In the genomic region with DNA sequence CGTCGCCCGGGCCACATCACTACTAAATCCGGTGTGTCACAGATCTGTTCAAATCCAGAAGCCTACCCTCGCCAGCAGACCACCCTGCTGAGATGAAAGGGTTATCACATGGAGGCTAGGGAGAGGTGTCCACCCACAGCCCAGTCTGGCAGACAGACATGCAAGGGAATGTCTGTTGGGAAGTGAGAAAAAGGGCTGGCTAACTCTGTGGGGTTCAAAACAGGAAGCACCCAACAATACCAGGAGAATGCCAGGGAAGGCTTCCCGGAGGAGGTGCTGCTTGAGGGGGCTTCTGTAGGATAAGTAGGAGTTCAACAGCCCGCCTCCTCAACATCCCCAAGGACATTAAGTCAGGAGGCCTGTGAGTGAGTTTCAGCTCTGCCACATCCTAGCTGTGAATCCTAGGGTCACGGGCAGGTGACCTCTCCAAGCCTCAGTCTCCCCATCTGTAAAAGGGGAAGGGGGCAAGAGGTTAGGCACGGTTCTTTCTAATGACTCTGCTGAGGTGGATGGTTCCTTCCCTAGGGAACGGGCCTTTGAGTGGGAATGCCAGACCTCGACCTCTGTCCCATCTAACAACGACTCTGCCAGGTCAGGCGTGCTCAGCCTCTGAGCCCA, we compare ENCODE assay signal across 8 cellular contexts. TPM values are rescaled to one million over a fixed set of nuclear protein-coding genes. Genes with fewer than 3 reads are reported as not detected.
DNase-seq lines count a peak whose midpoint lies in the region; ATAC-seq and TF ChIP-seq lines count a peak whose summit lies in the region.

No MANE protein-coding gene starts in this region.

- H3K9me3 Mint-ChIP-seq in naive thymus-derived CD8-positive, alpha-beta T cell, result peaks cover 0 to 3% (median 0%) of the 10 kb centered on the region in 9 donors

- H3K36me3 ChIP-seq in BE2C, result no peaks in the 10 kb centered on the region
- peaks cover 2% of the 10 kb centered on the region; the same call in 1 of the 2 replicates for H3K36me3 ChIP-seq in MG63
- no peaks in the 10 kb centered on the region for H3K36me3 ChIP-seq in colonic mucosa

- H3K27me3 ChIP-seq in BE2C (no peaks in the 10 kb centered on the region), MG63 (no peaks in the 10 kb centered on the region), colonic mucosa (no peaks in the 10 kb centered on the region)

- peaks cover 0 to 5% (median 0%) of the 10 kb centered on the region in 3 donors for H3K36me3 Mint-ChIP-seq in naive thymus-derived CD8-positive, alpha-beta T cell

- in situ Hi-C loops in GM13976 (cut with MboI; ENCODE audit: low sequenced_read_pairs, unreplicated experiment), result no loop called here

- intact Hi-C loops in colonic mucosa (cut with DNase I), result no loop called here

- peaks cover 50 to 86% (median 78%) of the 10 kb centered on the region in 4 donors for H3K4me1 Mint-ChIP-seq in naive thymus-derived CD8-positive, alpha-beta T cell

- H3K4me1 ChIP-seq in BE2C (no peaks in the 10 kb centered on the region; the same call in 1 of the 2 replicates), colonic mucosa (no peaks in the 10 kb centered on the region)

- POLR2A ChIA-PET in naive thymus-derived CD8-positive, alpha-beta T cell (lab: Charles Lee), result interaction anchor here (1.2 to 4.2 kb wide), 4 partner anchors 8 to 105 kb away, joined by 3 to 19 read pairs (median 8); a partner anchor contains a TSS

- peak overlapping the region; percentile 71 for H3K27ac ChIP-seq in colonic mucosa

- ATAC-seq in naive thymus-derived CD8-positive, alpha-beta T cell, result no peak

- TF ChIP-seq CTCF in BE2C (IDR thresholded peaks at IDR 0.05; ENCODE audit: low read depth, low read length) (no peak), colonic mucosa (IDR thresholded peaks at IDR 0.05) (no peak), GM13976 (IDR thresholded peaks at IDR 0.05; ENCODE audit: borderline replicate concordance, control extremely low read depth, extremely low read depth, insufficient read depth, missing control alignments) (no peak)

- H3K9ac ChIP-seq in colonic mucosa (ENCODE audit: low read depth in 2 of 2, low read length in 2 of 2), result peak overlapping the region; percentile 82 to 84

- no peaks in the 10 kb centered on the region for H3K27me3 Mint-ChIP-seq in naive thymus-derived CD8-positive, alpha-beta T cell

- H3K4me3 ChIP-seq in BE2C (ENCODE audit: low read depth, low read length) (peak overlapping the region; percentile 83), MG63 (peak overlapping the region; percentile 81), colonic mucosa (peak overlapping the region; percentile 88)

- H3K27ac Mint-ChIP-seq in naive thymus-derived CD8-positive, alpha-beta T cell, result peak overlapping the region; percentile 84 to 97 (median 94)

- peak overlapping the region; percentile 82 to 95 (median 90) for H3K4me3 Mint-ChIP-seq in naive thymus-derived CD8-positive, alpha-beta T cell

- peak; percentile 47 for DNase-seq in BE2C
- DNase-seq in MG63, result no peak
- no peak for DNase-seq in colonic mucosa
- DNase-seq in naive thymus-derived CD8-positive, alpha-beta T cell, result no peak
- DNase-seq in NCI-H524 (lab: John Stamatoyannopoulos, UW), result no peak
- no peak for DNase-seq in glomerular visceral epithelial cell (ENCODE audit: extremely low spot score)
- DNase-seq in stimulated activated CD4-positive, alpha-beta T cell treated with anti-CD3 and anti-CD28 coated beads, Interleukin-1b, Interleukin-23, amount 100 ng/mL, for 48 hours, result no peak
- DNase-seq in GM13976 (ENCODE audit: low spot score), result no peak

- H3K9me3 ChIP-seq in BE2C (no peaks in the 10 kb centered on the region), MG63 (no peaks in the 10 kb centered on the region), colonic mucosa (no peaks in the 10 kb centered on the region)

RNA-seq across cellular contexts. Expression of a gene that starts 1.1 kb away (rescaled TPM):
- polyA plus RNA-seq in BE2C (2012; ENCODE audit: insufficient read depth, insufficient read length, low read depth), result 23.5 TPM
- 21.1 and 37.1 TPM in 2 replicates for total RNA-seq in MG63 (2014; rRNA removed; shearing (Covaris generic); ENCODE audit: low replicate concordance)
- total RNA-seq in colonic mucosa, result 10 to 100 TPM; 13.3 to 19.9 TPM
- 10 to 100 TPM; 40.8 to 43.2 TPM for total RNA-seq in naive thymus-derived CD8-positive, alpha-beta T cell
- polyA plus RNA-seq in naive thymus-derived CD8-positive, alpha-beta T cell, result 100 to 1,000 TPM in 2 of 3 donors, 10 to 100 TPM in 1; 87.9 to 134 (median 126) TPM

RNA-seq across cellular contexts. Expression of a gene that starts 29.0 kb away (rescaled TPM):
- 0.71 TPM for polyA plus RNA-seq in BE2C (2012; ENCODE audit: insufficient read depth, insufficient read length, low read depth)
- not detected in 2 replicates for total RNA-seq in MG63 (2014; rRNA removed; shearing (Covaris generic); ENCODE audit: low replicate concordance)
- under 1 TPM in 1 of 2 donors, not detected in 1; 0.32 TPM for total RNA-seq in colonic mucosa
- not detected for total RNA-seq in naive thymus-derived CD8-positive, alpha-beta T cell
- not detected for polyA plus RNA-seq in naive thymus-derived CD8-positive, alpha-beta T cell

RNA-seq across cellular contexts. Expression of a gene that starts 32.9 kb away (rescaled TPM):
- 1.7 TPM for polyA plus RNA-seq in BE2C (2012; ENCODE audit: insufficient read depth, insufficient read length, low read depth)
- total RNA-seq in MG63 (2014; rRNA removed; shearing (Covaris generic); ENCODE audit: low replicate concordance), result not detected in 2 replicates
- under 1 TPM in 1 of 2 donors, not detected in 1; 0.47 TPM for total RNA-seq in colonic mucosa
- not detected for total RNA-seq in naive thymus-derived CD8-positive, alpha-beta T cell
- under 1 TPM in 1 of 3 donors, not detected in 2; 0.43 TPM for polyA plus RNA-seq in naive thymus-derived CD8-positive, alpha-beta T cell
